In the genomic region with DNA sequence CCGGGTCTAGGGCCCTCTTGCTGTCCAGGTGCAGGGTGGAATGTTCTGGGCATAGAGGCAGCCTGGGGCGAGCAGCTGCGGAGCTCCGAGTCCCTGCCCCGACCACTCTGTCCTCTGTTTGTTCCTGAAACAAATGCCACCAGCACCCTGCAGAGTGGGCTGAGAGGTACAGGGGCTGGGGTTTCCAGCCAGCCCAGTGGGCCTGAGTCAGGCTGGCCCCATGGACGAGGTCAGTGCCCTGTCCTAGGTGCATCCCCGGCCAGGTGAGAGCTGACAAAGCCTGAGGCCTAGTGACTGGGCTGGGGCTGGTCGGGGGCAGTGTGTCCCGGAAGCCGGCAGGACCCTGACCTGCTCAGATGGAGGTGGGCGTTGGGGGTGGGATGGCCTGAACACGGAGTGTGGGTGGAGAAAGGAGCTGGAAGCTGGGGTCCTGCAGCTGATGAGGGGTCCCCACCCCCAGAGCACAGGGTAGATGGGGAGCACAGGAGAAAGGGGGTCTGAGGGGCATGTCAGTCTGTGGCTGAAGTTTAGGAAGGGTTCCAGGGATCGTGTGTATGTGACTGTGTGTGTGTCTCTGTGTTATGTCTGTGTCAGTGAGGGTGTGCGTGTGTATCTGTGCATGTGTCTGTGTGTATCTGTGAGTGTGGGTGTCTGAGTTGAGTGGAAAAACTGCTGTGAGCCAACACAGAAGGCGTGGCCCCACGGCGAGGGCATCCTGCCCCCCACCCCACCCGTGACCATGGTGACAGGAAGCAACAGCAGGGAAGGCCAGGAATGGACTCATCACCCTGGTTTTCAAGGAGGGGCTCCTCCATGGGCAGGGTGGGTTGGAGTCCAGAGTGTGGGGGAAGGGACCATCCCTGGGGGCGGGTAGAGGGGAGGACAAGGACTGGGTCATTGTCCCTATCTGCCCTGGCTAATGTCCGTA, we compare ENCODE assay signal across 9 cellular contexts. TPM values are rescaled to one million over a fixed set of nuclear protein-coding genes. Genes with fewer than 3 reads are reported as not detected.
DNase-seq lines count a peak whose midpoint lies in the region; ATAC-seq, FAIRE-seq and TF ChIP-seq lines count a peak whose summit lies in the region.
"Had no signal": no experiment of that assay in that cellular context is flagged by ENCODE, and none has a peak within 500 bp of the region (broad histone marks: within the 10 kb centered on the region; RNA-seq: fewer than 3 reads in every experiment).

No MANE protein-coding gene starts in this region.

- H2BK5ac ChIP-seq in H1 (ENCODE audit: low read depth, low read length) = no peak overlapping the region

- no peaks in the 10 kb centered on the region for H3K27me3 ChIP-seq in CD4-positive, alpha-beta T cell (ENCODE audit: control insufficient read depth, insufficient read depth, low read length)
- H3K27me3 ChIP-seq in H1 (replicated peaks in 1 of 4; ENCODE audit: control insufficient read depth in 3 of 4, extremely low read depth in 1 of 4, insufficient read depth in 3 of 4, low read length in 3 of 4) (peaks cover 45 to 97% (median 80%) of the 10 kb centered on the region in 4 experiments), parathyroid adenoma (ENCODE audit: control insufficient read depth, insufficient read depth, low read length) (peaks cover 7% of the 10 kb centered on the region)

- ATAC-seq in CD4-positive, alpha-beta T cell (ENCODE audit: poor library complexity) = peak; percentile 15

- TF ChIP-seq EP300 in H1 (IDR thresholded peaks at IDR 0.05; ENCODE audit: borderline replicate concordance in 1 of 2, low read depth in 2 of 2, low read length in 2 of 2) = no peak

- no peak overlapping the region for H4K8ac ChIP-seq in H1 (ENCODE audit: extremely low read depth, insufficient read depth, low read length)

- 81% methylated on average over 18 of the region's 20 CpGs; no CpG with 5 or more reads in 1 of the 2 experiments for WGBS in H1 (ENCODE audit: extremely low coverage in 1 of 2, insufficient coverage in 1 of 2, insufficient read length in 1 of 2, insufficient replicate concordance in 2 of 2, low coverage in 1 of 2, low lambda C conversion rate in 2 of 2, missing lambda C conversion rate in 1 of 2), 2 experiments

- H3K9ac ChIP-seq in H1 (replicated peaks in 1 of 4; ENCODE audit: extremely low read depth in 1 of 4, low read depth in 3 of 4, low read length in 3 of 4) = no peak overlapping the region
- no peak overlapping the region for H3K9ac ChIP-seq in parathyroid adenoma

- H3K27me3 Mint-ChIP-seq in CD4-positive, alpha-beta T cell = no peaks in the 10 kb centered on the region

- peaks cover 6% of the 10 kb centered on the region; the same call in 1 of the 2 replicates for H3K23me2 ChIP-seq in H1 (ENCODE audit: low read depth, low read length)

- no peak overlapping the region for H3K56ac ChIP-seq in H1 (replicated peaks; ENCODE audit: insufficient read length, low read depth, low read length)

- no peak overlapping the region for H4K5ac ChIP-seq in H1 (ENCODE audit: insufficient read length, low read depth, low read length)

- peak overlapping the region; percentile 100 for H3K27ac ChIP-seq in CD4-positive, alpha-beta T cell (ENCODE audit: low read depth, low read length)
- H3K27ac ChIP-seq in H1 (ENCODE audit: low read depth, low read length) (no peak overlapping the region), parathyroid adenoma (peak overlapping the region; percentile 43)

- H3K36me3 ChIP-seq in H1 (ENCODE audit: control insufficient read depth in 2 of 4, insufficient read depth in 4 of 4, low read length in 3 of 4) (no peaks in the 10 kb centered on the region), parathyroid adenoma (ENCODE audit: control insufficient read depth, insufficient read depth, low read length) (no peaks in the 10 kb centered on the region)

- H3K18ac ChIP-seq in H1 (ENCODE audit: extremely low read depth, low read length) = no peak overlapping the region; the same call in 1 of the 2 replicates

- H3K4ac ChIP-seq in H1 (replicated peaks; ENCODE audit: insufficient read length, low read depth, low read length) = no peak overlapping the region

- H3K23ac ChIP-seq in H1 (ENCODE audit: insufficient read length) = no peak overlapping the region

- H2BK12ac ChIP-seq in H1 (ENCODE audit: low read depth, low read length) = 0 out of 2 replicates have a peak overlapping the region, but pooled peaks have one; percentile 27

- H3K79me2 ChIP-seq in H1 (ENCODE audit: control insufficient read depth in 1 of 2, insufficient read depth in 2 of 2, low read length in 2 of 2) (no peaks in the 10 kb centered on the region), parathyroid adenoma (no peaks in the 10 kb centered on the region)

- H2BK20ac ChIP-seq in H1 (ENCODE audit: low read length) = no peak overlapping the region

- H3K4me2 ChIP-seq in H1 (ENCODE audit: insufficient read depth in 1 of 2, low read depth in 2 of 2, low read length in 2 of 2) (no peak overlapping the region), parathyroid adenoma (ENCODE audit: low read length) (no peak overlapping the region)

- DNase-seq in CD4-positive, alpha-beta T cell = peak; percentile 48 to 79 (median 62)
- DNase-seq in activated CD4-positive, alpha-beta T cell treated with anti-CD3 and anti-CD28 coated beads for 4 hours = peak; percentile 68 to 78
- DNase-seq in H1 (ENCODE audit: low read depth in 1 of 2, low spot score in 2 of 2) (peak in 1 of 2 experiments; percentile 42), kidney tubule cell (ENCODE audit: low spot score) (no peak), cerebellar nuclear complex (lab: John Stamatoyannopoulos, UW) (no peak), NCI-H446 treated with DMSO at 0.1 percent for 48 hours (lab: John Stamatoyannopoulos, UW) (no peak), HEK293T (ENCODE audit: extremely low spot score) (no peak)
- DNase-seq: NCI-H1694 had no signal

- peak overlapping the region; percentile 97 for H3K27ac Mint-ChIP-seq in CD4-positive, alpha-beta T cell

- H3K4me1 Mint-ChIP-seq in CD4-positive, alpha-beta T cell (ENCODE audit: low read depth) = peaks cover 60% of the 10 kb centered on the region

- H3K36me3 Mint-ChIP-seq in CD4-positive, alpha-beta T cell (ENCODE audit: low read depth) = peaks cover 10% of the 10 kb centered on the region

- CTCF ChIA-PET in CD4-positive, alpha-beta T cell (lab: Charles Lee) = no interaction called here
- CTCF ChIA-PET in H1 (lab: Charles Lee; ENCODE audit: partially characterized antibody) (interaction anchor here (0.8 to 5.0 kb wide), 6 partner anchors 13 to 465 kb away, joined by 3 to 70 read pairs (median 4); no protein-coding TSS in a partner anchor), HEK293T (lab: Yijun Ruan, JAX) (no interaction called here)

- H3K4me1 ChIP-seq in H1 (replicated peaks in 1 of 4; ENCODE audit: control insufficient read depth in 3 of 4, insufficient read depth in 4 of 4, low read length in 3 of 4) (peaks cover 0 to 40% (median 19%) of the 10 kb centered on the region in 4 experiments; a peak in 5 of 7 replicates), parathyroid adenoma (peaks cover 28% of the 10 kb centered on the region)

- no peak for TF ChIP-seq POLR2A in H1 (IDR thresholded peaks at IDR 0.05; ENCODE audit: control extremely low read depth in 1 of 2, low read depth in 2 of 2, low read length in 2 of 2)

- intact Hi-C loops in CD4-positive, alpha-beta T cell (cut with DNase I, micrococcal nuclease) = no loop called here

- peak overlapping the region; percentile 85 for H3K4me3 Mint-ChIP-seq in CD4-positive, alpha-beta T cell

- H4K91ac ChIP-seq in H1 (replicated peaks; ENCODE audit: insufficient read length, low read length) = no peak overlapping the region

- no peak overlapping the region for H3K14ac ChIP-seq in H1 (ENCODE audit: insufficient read length)

- H3K9me3 ChIP-seq in CD4-positive, alpha-beta T cell (ENCODE audit: control insufficient read depth, low read length) = no peaks in the 10 kb centered on the region
- H3K9me3 ChIP-seq in H1 (ENCODE audit: insufficient read depth in 2 of 2, low read depth in 1 of 2, low read length in 1 of 2) (no peaks in the 10 kb centered on the region), parathyroid adenoma (ENCODE audit: control insufficient read depth, low read length) (no peaks in the 10 kb centered on the region)

- no peak overlapping the region for H2BK15ac ChIP-seq in H1 (ENCODE audit: low read length)

- TF ChIP-seq CTCF in CD4-positive, alpha-beta T cell (IDR thresholded peaks at IDR 0.05) = no peak
- no peak for TF ChIP-seq CTCF in H1 (IDR thresholded peaks at IDR 0.05; ENCODE audit: control extremely low read depth in 1 of 3, insufficient read depth in 1 of 3, low read depth in 1 of 3, low read length in 3 of 3)
- TF ChIP-seq CTCF in parathyroid adenoma (IDR thresholded peaks at IDR 0.05) = no peak

- H4K20me1 ChIP-seq in H1 (replicated peaks in 1 of 2; ENCODE audit: control insufficient read depth in 1 of 2, insufficient read depth in 2 of 2, low read length in 2 of 2) = peaks cover 4 to 15% of the 10 kb centered on the region in 2 experiments

- no peak for FAIRE-seq in H1 (lab: Jason Lieb, UNC)

- no peak overlapping the region for H2AK5ac ChIP-seq in H1 (ENCODE audit: low read depth, low read length)

- POLR2A ChIA-PET in CD4-positive, alpha-beta T cell (lab: Charles Lee) = no interaction called here
- POLR2A ChIA-PET in H1 (lab: Charles Lee; ENCODE audit: partially characterized antibody) = interaction anchor here (1.7 kb wide), 1 partner anchor 10 kb away, joined by 3 read pairs; no protein-coding TSS in a partner anchor
- POLR2A ChIA-PET in HEK293T (lab: Yijun Ruan, JAX) = no interaction called here

- H3K9me3 Mint-ChIP-seq in CD4-positive, alpha-beta T cell = no peaks in the 10 kb centered on the region

- H2AFZ ChIP-seq in H1 (ENCODE audit: low read length) = no peak overlapping the region
- no peak overlapping the region for H2AFZ ChIP-seq in parathyroid adenoma

- no peak for TF ChIP-seq RAD21 in H1 (IDR thresholded peaks at IDR 0.05 in 1 of 2, conservative IDR thresholded peaks at IDR 0.05 in 1 of 2; ENCODE audit: low read depth in 2 of 2, low read length in 2 of 2)

- no peak overlapping the region for H2BK120ac ChIP-seq in H1 (replicated peaks; ENCODE audit: low read depth, low read length)

- no peaks in the 10 kb centered on the region for H3K79me1 ChIP-seq in H1 (ENCODE audit: low read depth, low read length)

- H3K4me3 ChIP-seq in H1 (ENCODE audit: extremely low read depth in 1 of 4, insufficient read depth in 2 of 4, low read depth in 3 of 4, low read length in 4 of 4) (no peak overlapping the region), parathyroid adenoma (ENCODE audit: low read depth, low read length) (no peak overlapping the region)

RNA-seq across cellular contexts. Expression of gene CRIP1, which starts 2.4 kb away (rescaled TPM):
- 100 to 1,000 TPM; 250 to 258 TPM for total RNA-seq in CD4-positive, alpha-beta T cell
- total RNA-seq in H1 (2021; fragmentation: NEBNext Ultra II Directional; extraction: Animal tissue kit (Norgen Biotek cat#: 25700)) = 1.2 and 2.4 TPM in 2 replicates
- 2.2 and 5.3 TPM in 2 replicates for polyA plus RNA-seq in H1 (2011; rRNA removed)
- 3.1 TPM for polyA plus RNA-seq in H1 (2011; cell fraction: cytosol; rRNA removed)
- polyA plus RNA-seq in H1 (2011; cell fraction: nucleus; rRNA removed) = 5.1 TPM
- polyA plus RNA-seq in H1 (2012, experiment 1 of 2) = 4.4 to 8.5 TPM (median 6.3 TPM) in 4 replicates
- polyA plus RNA-seq in H1 (2012, experiment 2 of 2) = 8.2 TPM
- 7.6 TPM for polyA plus RNA-seq in H1 (2013, experiment 1 of 2)
- 8.4 TPM for polyA plus RNA-seq in H1 (2013, experiment 2 of 2)
- polyA minus RNA-seq in H1 (2011; rRNA and poly(A)+ RNA removed) = 0.63 TPM in 1 of 2 replicates, not detected in the other
- polyA minus RNA-seq in H1 (2011; cell fraction: cytosol; rRNA and poly(A)+ RNA removed) = 6.4 TPM
- 5.2 TPM for polyA minus RNA-seq in H1 (2011; cell fraction: nucleus; rRNA and poly(A)+ RNA removed)

RNA-seq across cellular contexts. Expression of gene TEDC1, which starts 6.7 kb away (rescaled TPM):
- 100 to 1,000 TPM; 102 to 108 TPM for total RNA-seq in CD4-positive, alpha-beta T cell
- total RNA-seq in H1 (2021; fragmentation: NEBNext Ultra II Directional; extraction: Animal tissue kit (Norgen Biotek cat#: 25700)) = 5.6 and 6.4 TPM in 2 replicates
- 14.8 and 22.8 TPM in 2 replicates for polyA plus RNA-seq in H1 (2011; rRNA removed)
- 21.7 TPM for polyA plus RNA-seq in H1 (2011; cell fraction: cytosol; rRNA removed)
- 43.3 TPM for polyA plus RNA-seq in H1 (2011; cell fraction: nucleus; rRNA removed)
- polyA plus RNA-seq in H1 (2012, experiment 1 of 2) = 5.9 to 19.5 TPM (median 16.0 TPM) in 4 replicates
- 10.3 TPM for polyA plus RNA-seq in H1 (2012, experiment 2 of 2)
- 5.8 TPM for polyA plus RNA-seq in H1 (2013, experiment 1 of 2)
- polyA plus RNA-seq in H1 (2013, experiment 2 of 2) = 6.2 TPM
- polyA minus RNA-seq in H1 (2011; rRNA and poly(A)+ RNA removed) = 4.2 and 8.8 TPM in 2 replicates
- 9.1 TPM for polyA minus RNA-seq in H1 (2011; cell fraction: cytosol; rRNA and poly(A)+ RNA removed)
- 18.9 TPM for polyA minus RNA-seq in H1 (2011; cell fraction: nucleus; rRNA and poly(A)+ RNA removed)

RNA-seq across cellular contexts. Expression of gene CRIP2, which starts 9.7 kb away (rescaled TPM):
- total RNA-seq in CD4-positive, alpha-beta T cell = 10 to 100 TPM; 62.5 to 68.3 TPM
- 4.0 and 4.2 TPM in 2 replicates for total RNA-seq in H1 (2021; fragmentation: NEBNext Ultra II Directional; extraction: Animal tissue kit (Norgen Biotek cat#: 25700))
- 13.5 and 28.4 TPM in 2 replicates for polyA plus RNA-seq in H1 (2011; rRNA removed)
- 11.7 TPM for polyA plus RNA-seq in H1 (2011; cell fraction: cytosol; rRNA removed)
- 18.2 TPM for polyA plus RNA-seq in H1 (2011; cell fraction: nucleus; rRNA removed)
- 6.1 to 9.1 TPM (median 7.6 TPM) in 4 replicates for polyA plus RNA-seq in H1 (2012, experiment 1 of 2)
- 5.1 TPM for polyA plus RNA-seq in H1 (2012, experiment 2 of 2)
- 6.7 TPM for polyA plus RNA-seq in H1 (2013, experiment 1 of 2)
- 7.7 TPM for polyA plus RNA-seq in H1 (2013, experiment 2 of 2)
- 0.76 and 0.83 TPM in 2 replicates for polyA minus RNA-seq in H1 (2011; rRNA and poly(A)+ RNA removed)
- 3.4 TPM for polyA minus RNA-seq in H1 (2011; cell fraction: cytosol; rRNA and poly(A)+ RNA removed)
- 3.5 TPM for polyA minus RNA-seq in H1 (2011; cell fraction: nucleus; rRNA and poly(A)+ RNA removed)

RNA-seq across cellular contexts. Expression of gene TMEM121, which starts 42.0 kb away (rescaled TPM):
- 1 to 10 TPM; 1.6 to 1.7 TPM for total RNA-seq in CD4-positive, alpha-beta T cell
- not detected in 2 replicates for total RNA-seq in H1 (2021; fragmentation: NEBNext Ultra II Directional; extraction: Animal tissue kit (Norgen Biotek cat#: 25700))
- polyA plus RNA-seq in H1 (2011; rRNA removed) = 1.9 and 2.4 TPM in 2 replicates
- polyA plus RNA-seq in H1 (2011; cell fraction: cytosol; rRNA removed) = 1.8 TPM
- polyA plus RNA-seq in H1 (2011; cell fraction: nucleus; rRNA removed) = 1.7 TPM
- 0.48 to 0.85 TPM (median 0.71 TPM) in 4 replicates for polyA plus RNA-seq in H1 (2012, experiment 1 of 2)
- polyA plus RNA-seq in H1 (2012, experiment 2 of 2) = 0.55 TPM
- polyA plus RNA-seq in H1 (2013, experiment 1 of 2) = 0.85 TPM
- polyA plus RNA-seq in H1 (2013, experiment 2 of 2) = 0.77 TPM
- 0.16 and 0.59 TPM in 2 replicates for polyA minus RNA-seq in H1 (2011; rRNA and poly(A)+ RNA removed)
- polyA minus RNA-seq in H1 (2011; cell fraction: cytosol; rRNA and poly(A)+ RNA removed) = 1.8 TPM
- 1.8 TPM for polyA minus RNA-seq in H1 (2011; cell fraction: nucleus; rRNA and poly(A)+ RNA removed)

Comparison
In these comparisons a context has a peak if more than half of its experiments do, and no peak if none do; other contexts are left out.
1. DNase-seq: peak in CD4-positive, alpha-beta T cell (10 of 10) and activated CD4-positive, alpha-beta T cell treated with anti-CD3 and anti-CD28 coated beads for 4 hours (2 of 2); none in kidney tubule cell (single experiment), cerebellar nuclear complex (0 of 2), NCI-H446 treated with DMSO at 0.1 percent for 48 hours (single experiment) and HEK293T (single experiment).
2. RNA of gene CRIP1, which starts 2.4 kb away (total RNA-seq): 250 to 258 TPM in CD4-positive, alpha-beta T cell; 1.2 to 2.4 TPM in H1; every median in the first group is over 10 times any median in the second.
3. RNA of gene TEDC1, which starts 6.7 kb away (total RNA-seq): 102 to 108 TPM in CD4-positive, alpha-beta T cell; 5.6 to 6.4 TPM in H1; every median in the first group is over 10 times any median in the second.
4. RNA of gene CRIP2, which starts 9.7 kb away (total RNA-seq): 62.5 to 68.3 TPM in CD4-positive, alpha-beta T cell; 4.0 to 4.2 TPM in H1; every median in the first group is over 10 times any median in the second.